In genomic region chr4:64340243-64341110, GRCh38 we compare ENCODE assay signal across 14 cellular contexts.
"Had no signal": no experiment of that assay in that cellular context is flagged by ENCODE, and none has a peak within 500 bp of the region (broad histone marks: within the 10 kb centered on the region; RNA-seq: fewer than 3 reads in every experiment).

No MANE protein-coding gene starts in this region.

- H3K4me1 ChIP-seq: foreskin keratinocyte, pancreas had no signal

- H3K4me3 ChIP-seq: pancreas had no signal

- DNase-seq: activated CD4-positive, alpha-beta T cell treated with anti-CD3 and anti-CD28 coated beads, Interleukin-2, amount 10 ng/mL, durations not matched to agents 7 days and 5 days; activated CD4-positive, CD25-positive, alpha-beta regulatory T cell; activated naive CD4-positive, alpha-beta T cell; activated naive CD8-positive, alpha-beta T cell treated with anti-CD3 and anti-CD28 coated beads, Interleukin-2, amount 10 ng/mL, durations not matched to agents 7 days and 5 days; effector memory CD4-positive, alpha-beta T cell; foreskin keratinocyte; glutamatergic neuron; immature natural killer cell; left colon; naive B cell; stimulated activated CD4-positive, alpha-beta T cell treated with anti-CD3 and anti-CD28 coated beads, Interleukin-15, amount 100 ng/mL, for 24 hours; stimulated activated CD4-positive, alpha-beta T cell treated with anti-CD3 and anti-CD28 coated beads, Interleukin-4, amount 100 ng/mL, for 1 hour; T-helper 2 cell had no signal

- H3K27ac ChIP-seq: foreskin keratinocyte, pancreas had no signal

- H3K36me3 ChIP-seq: pancreas had no signal

- H3K27me3 ChIP-seq: foreskin keratinocyte, pancreas had no signal

- ATAC-seq: foreskin keratinocyte, left colon, pancreas had no signal

- H3K9me3 ChIP-seq: pancreas had no signal
